ENCODE assay signal across 1 cellular context in genomic region chr3:43106293-43106628, GRCh38.
TF ChIP-seq lines count a peak whose summit lies in the region.

No MANE protein-coding gene starts in this region.

TF ChIP-seq in GM23338, 12 proteins besides CTCF, POLR2A, EP300 and RAD21 (continued from another document):
- TF ChIP-seq, protein P1, sequence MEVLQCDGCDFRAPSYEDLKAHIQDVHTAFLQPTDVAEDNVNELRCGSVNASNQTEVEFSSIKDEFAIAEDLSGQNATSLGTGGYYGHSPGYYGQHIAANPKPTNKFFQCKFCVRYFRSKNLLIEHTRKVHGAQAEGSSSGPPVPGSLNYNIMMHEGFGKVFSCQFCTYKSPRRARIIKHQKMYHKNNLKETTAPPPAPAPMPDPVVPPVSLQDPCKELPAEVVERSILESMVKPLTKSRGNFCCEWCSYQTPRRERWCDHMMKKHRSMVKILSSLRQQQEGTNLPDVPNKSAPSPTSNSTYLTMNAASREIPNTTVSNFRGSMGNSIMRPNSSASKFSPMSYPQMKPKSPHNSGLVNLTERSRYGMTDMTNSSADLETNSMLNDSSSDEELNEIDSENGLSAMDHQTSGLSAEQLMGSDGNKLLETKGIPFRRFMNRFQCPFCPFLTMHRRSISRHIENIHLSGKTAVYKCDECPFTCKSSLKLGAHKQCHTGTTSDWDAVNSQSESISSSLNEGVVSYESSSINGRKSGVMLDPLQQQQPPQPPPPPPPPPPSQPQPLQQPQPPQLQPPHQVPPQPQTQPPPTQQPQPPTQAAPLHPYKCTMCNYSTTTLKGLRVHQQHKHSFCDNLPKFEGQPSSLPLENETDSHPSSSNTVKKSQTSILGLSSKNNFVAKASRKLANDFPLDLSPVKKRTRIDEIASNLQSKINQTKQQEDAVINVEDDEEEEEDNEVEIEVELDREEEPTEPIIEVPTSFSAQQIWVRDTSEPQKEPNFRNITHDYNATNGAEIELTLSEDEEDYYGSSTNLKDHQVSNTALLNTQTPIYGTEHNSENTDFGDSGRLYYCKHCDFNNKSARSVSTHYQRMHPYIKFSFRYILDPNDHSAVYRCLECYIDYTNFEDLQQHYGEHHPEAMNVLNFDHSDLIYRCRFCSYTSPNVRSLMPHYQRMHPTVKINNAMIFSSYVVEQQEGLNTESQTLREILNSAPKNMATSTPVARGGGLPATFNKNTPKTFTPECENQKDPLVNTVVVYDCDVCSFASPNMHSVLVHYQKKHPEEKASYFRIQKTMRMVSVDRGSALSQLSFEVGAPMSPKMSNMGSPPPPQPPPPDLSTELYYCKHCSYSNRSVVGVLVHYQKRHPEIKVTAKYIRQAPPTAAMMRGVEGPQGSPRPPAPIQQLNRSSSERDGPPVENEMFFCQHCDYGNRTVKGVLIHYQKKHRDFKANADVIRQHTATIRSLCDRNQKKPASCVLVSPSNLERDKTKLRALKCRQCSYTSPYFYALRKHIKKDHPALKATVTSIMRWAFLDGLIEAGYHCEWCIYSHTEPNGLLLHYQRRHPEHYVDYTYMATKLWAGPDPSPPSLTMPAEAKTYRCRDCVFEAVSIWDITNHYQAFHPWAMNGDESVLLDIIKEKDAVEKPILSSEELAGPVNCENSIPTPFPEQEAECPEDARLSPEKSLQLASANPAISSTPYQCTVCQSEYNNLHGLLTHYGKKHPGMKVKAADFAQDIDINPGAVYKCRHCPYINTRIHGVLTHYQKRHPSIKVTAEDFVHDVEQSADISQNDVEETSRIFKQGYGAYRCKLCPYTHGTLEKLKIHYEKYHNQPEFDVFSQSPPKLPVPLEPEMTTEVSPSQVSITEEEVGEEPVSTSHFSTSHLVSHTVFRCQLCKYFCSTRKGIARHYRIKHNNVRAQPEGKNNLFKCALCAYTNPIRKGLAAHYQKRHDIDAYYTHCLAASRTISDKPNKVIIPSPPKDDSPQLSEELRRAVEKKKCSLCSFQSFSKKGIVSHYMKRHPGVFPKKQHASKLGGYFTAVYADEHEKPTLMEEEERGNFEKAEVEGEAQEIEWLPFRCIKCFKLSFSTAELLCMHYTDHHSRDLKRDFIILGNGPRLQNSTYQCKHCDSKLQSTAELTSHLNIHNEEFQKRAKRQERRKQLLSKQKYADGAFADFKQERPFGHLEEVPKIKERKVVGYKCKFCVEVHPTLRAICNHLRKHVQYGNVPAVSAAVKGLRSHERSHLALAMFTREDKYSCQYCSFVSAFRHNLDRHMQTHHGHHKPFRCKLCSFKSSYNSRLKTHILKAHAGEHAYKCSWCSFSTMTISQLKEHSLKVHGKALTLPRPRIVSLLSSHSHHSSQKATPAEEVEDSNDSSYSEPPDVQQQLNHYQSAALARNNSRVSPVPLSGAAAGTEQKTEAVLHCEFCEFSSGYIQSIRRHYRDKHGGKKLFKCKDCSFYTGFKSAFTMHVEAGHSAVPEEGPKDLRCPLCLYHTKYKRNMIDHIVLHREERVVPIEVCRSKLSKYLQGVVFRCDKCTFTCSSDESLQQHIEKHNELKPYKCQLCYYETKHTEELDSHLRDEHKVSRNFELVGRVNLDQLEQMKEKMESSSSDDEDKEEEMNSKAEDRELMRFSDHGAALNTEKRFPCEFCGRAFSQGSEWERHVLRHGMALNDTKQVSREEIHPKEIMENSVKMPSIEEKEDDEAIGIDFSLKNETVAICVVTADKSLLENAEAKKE (CRISPR knock-in tag; IDR thresholded peaks at IDR 0.05) = no peak
